Comparison of ENCODE assay signal across 1 cellular context in the genomic region with DNA sequence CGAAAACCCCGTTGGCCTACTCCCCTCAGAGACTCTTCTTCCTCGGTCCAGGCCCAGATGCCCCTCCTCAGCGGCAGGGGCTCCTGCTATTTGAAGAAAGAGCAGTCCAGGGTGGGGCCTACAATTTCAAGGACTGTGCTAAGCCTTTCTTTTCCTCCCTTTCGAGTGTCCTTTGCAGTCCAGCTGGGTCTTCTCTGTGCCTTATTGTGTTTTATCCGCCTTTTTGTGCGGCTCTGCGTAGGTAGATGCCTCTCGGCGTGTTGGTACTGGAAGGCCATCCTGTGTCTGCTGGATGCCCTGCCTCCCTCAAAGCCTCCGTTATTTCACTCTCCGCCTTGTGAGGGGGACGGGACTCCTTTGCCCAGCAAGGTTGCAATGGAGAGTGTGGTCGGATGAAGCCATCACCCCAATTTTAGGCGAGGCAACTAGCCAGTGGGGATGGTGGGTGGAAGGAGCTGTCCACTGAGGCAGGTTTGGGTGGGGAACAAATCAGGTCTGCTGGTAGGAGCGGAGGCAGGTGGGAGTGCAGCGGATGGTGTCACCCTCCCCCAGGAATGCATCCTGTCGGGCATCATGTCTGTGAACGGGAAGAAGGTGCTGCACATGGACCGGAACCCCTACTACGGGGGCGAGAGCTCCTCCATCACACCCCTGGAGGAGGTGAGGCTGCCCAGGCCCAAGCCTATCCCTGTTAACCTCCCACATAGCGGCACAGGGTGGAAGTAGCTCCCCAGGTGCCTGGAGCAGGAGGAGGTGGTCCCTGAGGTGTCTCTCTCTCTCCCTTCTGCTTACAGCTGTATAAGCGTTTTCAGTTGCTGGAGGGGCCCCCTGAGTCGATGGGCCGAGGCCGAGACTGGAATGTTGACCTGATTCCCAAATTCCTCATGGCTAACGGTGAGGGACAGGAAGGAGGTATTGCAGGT.
TF ChIP-seq lines count a peak whose summit lies in the region.

No MANE protein-coding gene starts in this region.

TF ChIP-seq in HEK293, 187 proteins besides CTCF, POLR2A, EP300 and RAD21 (continued from another document):
- TF ChIP-seq REST (tag by site-specific recombination; IDR thresholded peaks at IDR 0.05) (peak; percentile 43; the same call in 1 of the 2 replicates), EGR2 (tag by site-specific recombination; IDR thresholded peaks at IDR 0.05; ENCODE audit: low read depth) (peak; percentile 59), ZFHX2 (tag by site-specific recombination; conservative IDR thresholded peaks at IDR 0.05) (peak; percentile 65), ZNF776 (tag by site-specific recombination; IDR thresholded peaks at IDR 0.05; ENCODE audit: borderline replicate concordance) (no peak), KLF10 (tag by site-specific recombination; IDR thresholded peaks at IDR 0.05) (no peak), GLIS1 (tag by site-specific recombination; IDR thresholded peaks at IDR 0.05) (peak; percentile 21)
